In the genomic region with DNA sequence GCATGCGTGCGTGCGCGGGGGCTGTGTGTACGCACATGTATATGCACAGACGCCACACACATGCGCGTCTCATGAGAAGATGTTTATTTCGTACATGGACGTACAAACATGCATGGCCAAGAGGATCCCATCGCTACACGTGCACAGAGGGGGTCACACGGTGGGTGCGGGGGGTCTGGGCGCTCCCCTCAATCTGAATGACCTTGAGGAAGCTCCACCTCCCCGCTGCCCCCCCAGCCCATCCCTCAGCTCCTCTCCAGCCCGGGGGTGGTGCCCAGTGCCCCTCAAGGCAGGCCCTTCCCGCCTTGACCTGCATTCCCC, we compare ENCODE assay signal across 16 cellular contexts. TPM values are rescaled to one million over a fixed set of nuclear protein-coding genes. Genes with fewer than 3 reads are reported as not detected.
DNase-seq lines count a peak whose midpoint lies in the region; ATAC-seq and TF ChIP-seq lines count a peak whose summit lies in the region.
"Had no signal": no experiment of that assay in that cellular context is flagged by ENCODE, and none has a peak within 500 bp of the region (broad histone marks: within the 10 kb centered on the region; RNA-seq: fewer than 3 reads in every experiment).

No MANE protein-coding gene starts in this region.

- peaks cover 16% of the 10 kb centered on the region for H4K20me1 ChIP-seq in osteoblast (ENCODE audit: insufficient read depth, low read length)

- POLR2A ChIA-PET in AG04450 (lab: Yijun Ruan, JAX), result no interaction called here

- no peaks in the 10 kb centered on the region for H3K4me1 ChIP-seq in osteoblast (ENCODE audit: insufficient read depth, low read length)

- CTCF ChIA-PET in AG04450 (lab: Charles Lee), result no interaction called here

- no peak for ATAC-seq in HG02870 (IDR thresholded peaks at IDR 0.05; ENCODE audit: unreplicated experiment)
- ATAC-seq: activated CD8-positive, alpha-beta memory T cell treated with anti-CD3 and anti-CD28 coated beads, Interleukin-2, amount 10 ng/mL, durations not matched to agents 7 days and 5 days; body of pancreas had no signal

- no peak for TF ChIP-seq RAD21 in Ishikawa (IDR thresholded peaks at IDR 0.05; ENCODE audit: low read depth)

- no peaks in the 10 kb centered on the region; the same call in 1 of the 2 replicates for H3K9me3 ChIP-seq in AG04450 (ENCODE audit: control insufficient read depth, insufficient read depth, low read length)
- H3K9me3 ChIP-seq in osteoblast (ENCODE audit: low read depth, low read length), result no peaks in the 10 kb centered on the region
- H3K9me3 ChIP-seq: body of pancreas, upper lobe of left lung had no signal

- H3K4me3 ChIP-seq in AG04450 (ENCODE audit: low read depth, low read length) (peak overlapping the region; percentile 69), fibroblast of mammary gland (ENCODE audit: control insufficient read depth, low read depth, low read length) (peak overlapping the region; percentile 51), osteoblast (ENCODE audit: insufficient read depth, low read length) (peak overlapping the region; percentile 72)
- H3K4me3 ChIP-seq: body of pancreas had no signal

- TF ChIP-seq CTCF in AG04450 (IDR thresholded peaks at IDR 0.05; ENCODE audit: low read depth, low read length) (no peak), fibroblast of mammary gland (conservative IDR thresholded peaks at IDR 0.05; ENCODE audit: control insufficient read depth, insufficient read depth, low read depth, low read length) (no peak), osteoblast (IDR thresholded peaks at IDR 0.05; ENCODE audit: extremely low read depth, low read depth, low read length) (no peak)

- no peak for TF ChIP-seq EP300 in Ishikawa (IDR thresholded peaks at IDR 0.05; ENCODE audit: borderline replicate concordance)

- H3K27me3 ChIP-seq in AG04450 (ENCODE audit: control insufficient read depth, insufficient read depth, low read length) (no peaks in the 10 kb centered on the region), osteoblast (ENCODE audit: insufficient read depth, low read length) (no peaks in the 10 kb centered on the region)
- H3K27me3 ChIP-seq: body of pancreas, upper lobe of left lung had no signal

- H3K79me2 ChIP-seq in osteoblast (ENCODE audit: insufficient read depth, low read length), result peaks cover 21% of the 10 kb centered on the region

- peaks cover 21% of the 10 kb centered on the region for H3K36me3 ChIP-seq in osteoblast (ENCODE audit: insufficient read depth, low read length)

- no peak overlapping the region for H2AFZ ChIP-seq in osteoblast (ENCODE audit: low read length)

- peak overlapping the region; percentile 78 for H3K4me2 ChIP-seq in osteoblast (ENCODE audit: insufficient read depth, low read length)

- DNase-seq in AG04450 (ENCODE audit: low read depth, low spot score) (no peak), fibroblast of mammary gland (ENCODE audit: low read depth) (no peak), osteoblast (ENCODE audit: insufficient read length, low spot score, missing footprints) (no peak), NCI-H69 (lab: John Stamatoyannopoulos, UW) (no peak), NCI-H2196 treated with DMSO at 0.1 percent for 48 hours (lab: John Stamatoyannopoulos, UW; ENCODE audit: unreplicated experiment) (no peak)
- no peak for DNase-seq in effector CD4-positive, alpha-beta T cell
- DNase-seq: activated CD8-positive, alpha-beta memory T cell treated with anti-CD3 and anti-CD28 coated beads, Interleukin-2, amount 10 ng/mL, durations not matched to agents 7 days and 5 days; CD4-positive, alpha-beta T cell; NK-92 treated with Interleukin-12 subunit alpha and Interleukin-12 subunit beta, amount 100 ng/mL, for 24 hours; stimulated activated CD4-positive, alpha-beta T cell treated with anti-CD3 and anti-CD28 coated beads, Interleukin-4, amount 100 ng/mL, for 4 hours; T-helper 1 cell had no signal

- H3K27ac ChIP-seq in AG04450 (ENCODE audit: low read depth, low read length), result no peak overlapping the region
- H3K27ac ChIP-seq in osteoblast (ENCODE audit: low read depth, low read length), result no peak overlapping the region
- H3K27ac ChIP-seq: body of pancreas had no signal

TF ChIP-seq in Ishikawa, 13 proteins besides CTCF, POLR2A, EP300 and RAD21:
- TF ChIP-seq ZBTB7A (IDR thresholded peaks at IDR 0.05; ENCODE audit: low read depth) (peak; percentile 32; the same call in 1 of the 2 replicates), FOXM1 (IDR thresholded peaks at IDR 0.05; ENCODE audit: borderline replicate concordance, low read depth) (no peak)

RNA-seq across cellular contexts. Expression of gene TMEM240, which starts 1.5 kb away (rescaled TPM):
- 5.1 and 7.2 TPM in 2 replicates for polyA plus RNA-seq in AG04450 (2011; rRNA removed)
- 0.74 and 2.6 TPM in 2 replicates for polyA minus RNA-seq in AG04450 (2011; rRNA and poly(A)+ RNA removed)
- total RNA-seq in osteoblast, result 1.8 and 2.7 TPM in 2 replicates
- total RNA-seq: myocyte had no signal

RNA-seq across cellular contexts. Expression of gene ATAD3A, which starts 27.0 kb away (rescaled TPM):
- 8.5 and 11.0 TPM in 2 replicates for polyA plus RNA-seq in AG04450 (2011; rRNA removed)
- polyA minus RNA-seq in AG04450 (2011; rRNA and poly(A)+ RNA removed), result 6.8 and 8.2 TPM in 2 replicates
- 18.6 and 19.9 TPM in 2 replicates for total RNA-seq in osteoblast

RNA-seq across cellular contexts. Expression of gene SSU72, which starts 35.7 kb away (rescaled TPM):
- 104 and 113 TPM in 2 replicates for polyA plus RNA-seq in AG04450 (2011; rRNA removed)
- polyA minus RNA-seq in AG04450 (2011; rRNA and poly(A)+ RNA removed), result 75.8 and 87.2 TPM in 2 replicates
- 67.2 and 73.1 TPM in 2 replicates for total RNA-seq in osteoblast
